ENCODE assay signal across 18 cellular contexts in the genomic region with DNA sequence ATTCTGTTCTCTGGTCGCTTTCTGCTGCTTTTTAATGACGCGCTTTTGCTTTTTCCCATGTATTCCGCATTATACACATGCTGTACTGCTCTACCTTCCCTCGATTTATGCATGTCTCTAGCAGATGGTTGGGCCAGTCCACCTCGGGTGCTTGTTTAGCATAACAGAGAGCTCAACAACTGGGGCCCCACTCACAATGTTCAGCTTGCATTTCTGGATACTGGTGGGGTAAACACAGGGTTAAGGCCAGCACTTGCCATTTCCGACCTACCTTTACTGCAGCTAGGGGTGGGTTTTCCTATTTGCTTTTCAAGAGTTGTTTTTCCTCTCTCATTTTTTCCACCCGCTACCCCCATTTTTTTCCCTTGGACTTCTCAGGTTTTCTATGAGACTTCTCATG.
DNase-seq lines count a peak whose midpoint lies in the region; TF ChIP-seq lines count a peak whose summit lies in the region.
"Had no signal": no experiment of that assay in that cellular context is flagged by ENCODE, and none has a peak within 500 bp of the region (broad histone marks: within the 10 kb centered on the region; RNA-seq: fewer than 3 reads in every experiment).

No MANE protein-coding gene starts in this region.

- in situ Hi-C loops in GM13977 (cut with MboI; ENCODE audit: low pct_unique_long_range_greater_than_20kb, low sequenced_read_pairs, unreplicated experiment), result no loop called here

- H3K4me3 Mint-ChIP-seq in activated naive CD4-positive, alpha-beta T cell treated with anti-CD3 and anti-CD28 coated beads, Interleukin-2, amount 10 ng/mL, durations not matched to agents 7 days and 5 days, result no peak overlapping the region
- H3K4me3 Mint-ChIP-seq in endodermal cell, result no peak overlapping the region
- H3K4me3 Mint-ChIP-seq in neural crest cell, result peak overlapping the region; percentile 77
- H3K4me3 Mint-ChIP-seq: CD4-positive, alpha-beta T cell had no signal

- no peak for DNase-seq in activated naive CD4-positive, alpha-beta T cell treated with anti-CD3 and anti-CD28 coated beads, Interleukin-2, amount 10 ng/mL, durations not matched to agents 7 days and 5 days
- DNase-seq in activated naive CD4-positive, alpha-beta T cell treated with anti-CD3 and anti-CD28 coated beads, Interleukin-2, amount 50 U/mL, for 16 hours, result no peak
- DNase-seq in endodermal cell (no peak), neural crest cell (ENCODE audit: low read depth, low spot score) (no peak), mesenteric fat pad (ENCODE audit: low spot score) (no peak), GM19240 (ENCODE audit: insufficient read length, low spot score) (no peak), GM13977 (ENCODE audit: low spot score) (no peak)
- no peak for DNase-seq in activated CD4-positive, alpha-beta T cell treated with anti-CD3 and anti-CD28 coated beads, Interleukin-2, amount 50 U/mL, for 4 hours
- DNase-seq: AML-193; Caco-2; CD4-positive, alpha-beta T cell; GF-D8; GOT3 had no signal

- no peak overlapping the region for H3K9ac ChIP-seq in endodermal cell (ENCODE audit: extremely low read depth, low read length, poor library complexity, severe bottlenecking)

- no peaks in the 10 kb centered on the region for H3K27me3 ChIP-seq in endodermal cell (ENCODE audit: control insufficient read depth, insufficient read depth, low read length, poor library complexity, severe bottlenecking)

- no peaks in the 10 kb centered on the region for H3K4me1 ChIP-seq in endodermal cell (ENCODE audit: control insufficient read depth, insufficient read depth, low read length)
- H3K4me1 ChIP-seq: A549, Caco-2, HAP-1 had no signal

- H3K27me3 Mint-ChIP-seq in activated naive CD4-positive, alpha-beta T cell treated with anti-CD3 and anti-CD28 coated beads, Interleukin-2, amount 10 ng/mL, durations not matched to agents 7 days and 5 days, result no peaks in the 10 kb centered on the region
- H3K27me3 Mint-ChIP-seq in endodermal cell (ENCODE audit: insufficient read depth) (no peaks in the 10 kb centered on the region), neural crest cell (ENCODE audit: low read depth) (no peaks in the 10 kb centered on the region)
- H3K27me3 Mint-ChIP-seq: CD4-positive, alpha-beta T cell had no signal

- WGBS in endodermal cell (ENCODE audit: insufficient coverage in 1 of 2, insufficient read length in 1 of 2), 2 experiments, result 86% methylated on average over 7 of the region's 8 CpGs; no CpG with 5 or more reads in 1 of the 2 experiments

- H3K27ac Mint-ChIP-seq in activated naive CD4-positive, alpha-beta T cell treated with anti-CD3 and anti-CD28 coated beads, Interleukin-2, amount 10 ng/mL, durations not matched to agents 7 days and 5 days, result peak overlapping the region; percentile 28
- H3K27ac Mint-ChIP-seq in endodermal cell (no peak overlapping the region), neural crest cell (ENCODE audit: unreplicated experiment) (peak overlapping the region; percentile 39)
- H3K27ac Mint-ChIP-seq: CD4-positive, alpha-beta T cell had no signal

- CTCF ChIA-PET in activated naive CD4-positive, alpha-beta T cell treated with anti-CD3 and anti-CD28 coated beads, Interleukin-2, amount 10 ng/mL, durations not matched to agents 7 days and 5 days (lab: Charles Lee), result no interaction called here

- H3K36me3 ChIP-seq in endodermal cell (ENCODE audit: control insufficient read depth, insufficient read depth, low read length), result no peaks in the 10 kb centered on the region
- H3K36me3 ChIP-seq: HAP-1 had no signal

- H3K36me3 Mint-ChIP-seq in activated naive CD4-positive, alpha-beta T cell treated with anti-CD3 and anti-CD28 coated beads, Interleukin-2, amount 10 ng/mL, durations not matched to agents 7 days and 5 days, result no peaks in the 10 kb centered on the region
- H3K36me3 Mint-ChIP-seq in endodermal cell (ENCODE audit: low read depth) (no peaks in the 10 kb centered on the region), neural crest cell (ENCODE audit: low read depth) (no peaks in the 10 kb centered on the region)

- TF ChIP-seq CTCF in endodermal cell (conservative IDR thresholded peaks at IDR 0.05) (no peak), neural crest cell (conservative IDR thresholded peaks at IDR 0.05) (no peak), GM13977 (IDR thresholded peaks at IDR 0.05; ENCODE audit: extremely low read depth, insufficient read depth, missing control alignments) (no peak)

- peak overlapping the region; percentile 17 for H3K27ac ChIP-seq in endodermal cell (ENCODE audit: low read depth, low read length)
- H3K27ac ChIP-seq: 22Rv1, A549, C4-2B, HL-60 had no signal

- H3K4me1 Mint-ChIP-seq in activated naive CD4-positive, alpha-beta T cell treated with anti-CD3 and anti-CD28 coated beads, Interleukin-2, amount 10 ng/mL, durations not matched to agents 7 days and 5 days, result no peaks in the 10 kb centered on the region
- peaks cover 15% of the 10 kb centered on the region for H3K4me1 Mint-ChIP-seq in endodermal cell
- peaks cover 47% of the 10 kb centered on the region for H3K4me1 Mint-ChIP-seq in neural crest cell

- no peak overlapping the region for H3K4me3 ChIP-seq in endodermal cell (ENCODE audit: low read length)
- H3K4me3 ChIP-seq: A549, HAP-1 had no signal

- H3K9me3 Mint-ChIP-seq in activated naive CD4-positive, alpha-beta T cell treated with anti-CD3 and anti-CD28 coated beads, Interleukin-2, amount 10 ng/mL, durations not matched to agents 7 days and 5 days, result no peaks in the 10 kb centered on the region
- H3K9me3 Mint-ChIP-seq in endodermal cell (no peaks in the 10 kb centered on the region), neural crest cell (peaks cover 6% of the 10 kb centered on the region)
- H3K9me3 Mint-ChIP-seq: CD4-positive, alpha-beta T cell had no signal

- no peaks in the 10 kb centered on the region for H3K9me3 ChIP-seq in endodermal cell (ENCODE audit: control insufficient read depth, low read length)
- H3K9me3 ChIP-seq: A549, Caco-2, HAP-1 had no signal
